23 cellular contexts compared by ENCODE assay signal in genomic region chr9:74463825-74464224, GRCh38. TPM values are rescaled to one million over a fixed set of nuclear protein-coding genes. Genes with fewer than 3 reads are reported as not detected.
"Had no signal": no experiment of that assay in that cellular context is flagged by ENCODE, and none has a peak within 500 bp of the region (broad histone marks: within the 10 kb centered on the region; RNA-seq: fewer than 3 reads in every experiment).

No MANE protein-coding gene starts in this region.

- FAIRE-seq: islet of Langerhans had no signal

- H3K4me3 Mint-ChIP-seq: activated CD4-positive, alpha-beta T cell treated with anti-CD3 and anti-CD28 coated beads, Interleukin-2, amount 10 ng/mL, durations not matched to agents 24 days and 14 days; activated naive CD8-positive, alpha-beta T cell treated with anti-CD3 and anti-CD28 coated beads, Interleukin-2, amount 10 ng/mL, durations not matched to agents 7 days and 5 days; activated T-helper 1 cell treated with anti-CD3 and anti-CD28 coated beads, Interleukin-12 subunit alpha, Interleukin-12 subunit beta, Interleukin-2, Interleukin-4 antibody, amounts not matched to agents 30 ng/mL and 10 ng/mL and 1 ng/mL, durations not matched to agents 14 hours and 24 hours and 36 hours; endodermal cell; naive B cell; stimulated activated naive B cell treated with anti-CD40 and anti-IgM and Interleukin-4, amounts not matched to agents 10 μg/mL and 1 μg/mL and 100 μg/mL, for 72 hours had no signal

- H3K4me1 Mint-ChIP-seq: activated CD4-positive, alpha-beta T cell treated with anti-CD3 and anti-CD28 coated beads, Interleukin-2, amount 10 ng/mL, durations not matched to agents 24 days and 14 days; activated naive CD8-positive, alpha-beta T cell treated with anti-CD3 and anti-CD28 coated beads, Interleukin-2, amount 10 ng/mL, durations not matched to agents 7 days and 5 days; endodermal cell; naive B cell; stimulated activated naive B cell treated with anti-CD40 and anti-IgM and Interleukin-4, amounts not matched to agents 10 μg/mL and 1 μg/mL and 100 μg/mL, for 72 hours had no signal

- H3K36me3 ChIP-seq: gastroesophageal sphincter, heart right ventricle, neutrophil, tibial nerve, vagina had no signal

- H3K27me3 ChIP-seq: gastroesophageal sphincter, heart right ventricle, tibial nerve, vagina had no signal

- H3K9me3 ChIP-seq: gastroesophageal sphincter, heart right ventricle, neutrophil, tibial nerve, vagina had no signal

- H3K27me3 Mint-ChIP-seq: activated CD4-positive, alpha-beta T cell treated with anti-CD3 and anti-CD28 coated beads, Interleukin-2, amount 10 ng/mL, durations not matched to agents 24 days and 14 days; activated naive CD8-positive, alpha-beta T cell treated with anti-CD3 and anti-CD28 coated beads, Interleukin-2, amount 10 ng/mL, durations not matched to agents 7 days and 5 days; naive B cell; stimulated activated naive B cell treated with anti-CD40 and anti-IgM and Interleukin-4, amounts not matched to agents 10 μg/mL and 1 μg/mL and 100 μg/mL, for 72 hours had no signal

- DNase-seq: activated CD4-positive, alpha-beta T cell treated with anti-CD3 and anti-CD28 coated beads, Interleukin-2, amount 10 ng/mL, durations not matched to agents 24 days and 14 days; activated CD4-positive, CD25-positive, alpha-beta regulatory T cell; activated CD8-positive, alpha-beta memory T cell treated with anti-CD3 and anti-CD28 coated beads for 24 hours; activated naive CD4-positive, alpha-beta T cell; activated naive CD8-positive, alpha-beta T cell treated with anti-CD3 and anti-CD28 coated beads, Interleukin-2, amount 10 ng/mL, durations not matched to agents 7 days and 5 days; anterior cingulate cortex; endodermal cell; heart right ventricle; left colon; naive B cell; stimulated activated CD4-positive, alpha-beta T cell treated with anti-CD3 and anti-CD28 coated beads, Interleukin-4, amount 100 ng/mL, for 1 hour; stimulated activated naive B cell treated with anti-CD40 and anti-IgM and Interleukin-4, amounts not matched to agents 10 μg/mL and 1 μg/mL and 100 μg/mL, for 72 hours; T-helper 2 cell had no signal

- H3K27ac ChIP-seq: gastroesophageal sphincter, heart right ventricle, neutrophil, tibial nerve, vagina had no signal

- H3K36me3 Mint-ChIP-seq: activated naive CD8-positive, alpha-beta T cell treated with anti-CD3 and anti-CD28 coated beads, Interleukin-2, amount 10 ng/mL, durations not matched to agents 7 days and 5 days; naive B cell; stimulated activated naive B cell treated with anti-CD40 and anti-IgM and Interleukin-4, amounts not matched to agents 10 μg/mL and 1 μg/mL and 100 μg/mL, for 72 hours had no signal

- H3K4me3 ChIP-seq: gastroesophageal sphincter, heart right ventricle, tibial nerve, vagina had no signal

- H3K9me3 Mint-ChIP-seq: activated CD4-positive, alpha-beta T cell treated with anti-CD3 and anti-CD28 coated beads, Interleukin-2, amount 10 ng/mL, durations not matched to agents 24 days and 14 days; activated naive CD8-positive, alpha-beta T cell treated with anti-CD3 and anti-CD28 coated beads, Interleukin-2, amount 10 ng/mL, durations not matched to agents 7 days and 5 days; activated T-helper 1 cell treated with anti-CD3 and anti-CD28 coated beads, Interleukin-12 subunit alpha, Interleukin-12 subunit beta, Interleukin-2, Interleukin-4 antibody, amounts not matched to agents 30 ng/mL and 10 ng/mL and 1 ng/mL, durations not matched to agents 14 hours and 24 hours and 36 hours; endodermal cell; stimulated activated naive B cell treated with anti-CD40 and anti-IgM and Interleukin-4, amounts not matched to agents 10 μg/mL and 1 μg/mL and 100 μg/mL, for 72 hours had no signal

- H3K27ac Mint-ChIP-seq: activated CD4-positive, alpha-beta T cell treated with anti-CD3 and anti-CD28 coated beads, Interleukin-2, amount 10 ng/mL, durations not matched to agents 24 days and 14 days; activated naive CD8-positive, alpha-beta T cell treated with anti-CD3 and anti-CD28 coated beads, Interleukin-2, amount 10 ng/mL, durations not matched to agents 7 days and 5 days; activated T-helper 1 cell treated with anti-CD3 and anti-CD28 coated beads, Interleukin-12 subunit alpha, Interleukin-12 subunit beta, Interleukin-2, Interleukin-4 antibody, amounts not matched to agents 30 ng/mL and 10 ng/mL and 1 ng/mL, durations not matched to agents 14 hours and 24 hours and 36 hours; endodermal cell; naive B cell; stimulated activated naive B cell treated with anti-CD40 and anti-IgM and Interleukin-4, amounts not matched to agents 10 μg/mL and 1 μg/mL and 100 μg/mL, for 72 hours had no signal

- ATAC-seq: gastroesophageal sphincter; heart right ventricle; left colon; stimulated activated naive B cell treated with anti-CD40 and anti-IgM and Interleukin-4, amounts not matched to agents 10 μg/mL and 1 μg/mL and 100 μg/mL, for 72 hours had no signal

- H3K4me1 ChIP-seq: gastroesophageal sphincter, heart right ventricle, tibial nerve, vagina had no signal

RNA-seq across cellular contexts. Expression of gene RORB, which starts 33.3 kb away (rescaled TPM):
- total RNA-seq: chondrocyte, dermis microvascular lymphatic vessel endothelial cell, epithelial cell of proximal tubule, lung microvascular endothelial cell had no signal
